ENCODE assay signal across 13 cellular contexts in genomic region chr9:105132576-105132975, GRCh38.
DNase-seq lines count a peak whose midpoint lies in the region; ATAC-seq and TF ChIP-seq lines count a peak whose summit lies in the region.
"Had no signal": no experiment of that assay in that cellular context is flagged by ENCODE, and none has a peak within 500 bp of the region (broad histone marks: within the 10 kb centered on the region; RNA-seq: fewer than 3 reads in every experiment).

No MANE protein-coding gene starts in this region.

- H3K36me3 Mint-ChIP-seq in MCF 10A (ENCODE audit: insufficient read depth, unreplicated experiment) = no peaks in the 10 kb centered on the region
- no peaks in the 10 kb centered on the region for H3K36me3 Mint-ChIP-seq in activated CD4-positive, alpha-beta T cell treated with anti-CD3 and anti-CD28 coated beads, Interleukin-2, amount 10 ng/mL, durations not matched to agents 24 days and 14 days (ENCODE audit: low read depth)

- H3K4me1 ChIP-seq in mammary epithelial cell (ENCODE audit: insufficient read depth, low read length) = no peaks in the 10 kb centered on the region

- H3K27me3 Mint-ChIP-seq in MCF 10A (ENCODE audit: insufficient read depth, unreplicated experiment) = no peaks in the 10 kb centered on the region
- H3K27me3 Mint-ChIP-seq in activated CD4-positive, alpha-beta T cell treated with anti-CD3 and anti-CD28 coated beads, Interleukin-2, amount 10 ng/mL, durations not matched to agents 24 days and 14 days = peaks cover 28% of the 10 kb centered on the region

- H4K20me1 ChIP-seq in mammary epithelial cell (ENCODE audit: insufficient read depth, low read length) = no peaks in the 10 kb centered on the region

- no peaks in the 10 kb centered on the region for H3K79me2 ChIP-seq in mammary epithelial cell (ENCODE audit: insufficient read depth, low read length)

- CTCF ChIA-PET in MCF 10A (lab: Yijun Ruan, JAX) (interaction anchor here (0.7 to 0.8 kb wide), 2 partner anchors 28 to 284 kb away, joined by 4 read pairs; no protein-coding TSS in a partner anchor), mammary epithelial cell (lab: Charles Lee; ENCODE audit: low non-redundant PET) (no interaction called here)

- dilution Hi-C loops in mammary epithelial cell (cut with HindIII; ENCODE audit: low sequenced_read_pairs) = no loop called here

- no peaks in the 10 kb centered on the region for H3K9me3 ChIP-seq in mammary epithelial cell (replicated peaks; ENCODE audit: insufficient read depth, low read length)

- no peak overlapping the region for H3K27ac Mint-ChIP-seq in MCF 10A (ENCODE audit: low read depth, unreplicated experiment)
- no peak overlapping the region for H3K27ac Mint-ChIP-seq in activated CD4-positive, alpha-beta T cell treated with anti-CD3 and anti-CD28 coated beads, Interleukin-2, amount 10 ng/mL, durations not matched to agents 24 days and 14 days

- TF ChIP-seq CTCF in MCF 10A (IDR thresholded peaks at IDR 0.05; ENCODE audit: unreplicated experiment) (no peak), mammary epithelial cell (conservative IDR thresholded peaks at IDR 0.05 in 1 of 2, IDR thresholded peaks at IDR 0.05 in 1 of 2; ENCODE audit: extremely low read depth in 1 of 2, insufficient read depth in 1 of 2, low read depth in 1 of 2, low read length in 2 of 2) (no peak), foreskin fibroblast (IDR thresholded peaks at IDR 0.05; ENCODE audit: low read depth, low read length) (no peak), omental fat pad (IDR thresholded peaks at IDR 0.05) (no peak)

- H3K9ac ChIP-seq in mammary epithelial cell (ENCODE audit: insufficient read depth, low read length) = no peak overlapping the region

- BruUV-seq in MCF 10A (replicated peaks; lab: Mats Ljungman, UMichigan) (no TSS peak), mammary epithelial cell (replicated peaks; lab: Mats Ljungman, UMichigan) (no TSS peak)

- H3K36me3 ChIP-seq in mammary epithelial cell (ENCODE audit: insufficient read depth, low read length) = no peaks in the 10 kb centered on the region

- DNase-seq in MCF 10A (ENCODE audit: unreplicated experiment) = peak; percentile 27
- no peak for DNase-seq in mammary epithelial cell
- DNase-seq in foreskin fibroblast = peak; percentile 87
- DNase-seq in activated gamma-delta T cell (lab: John Stamatoyannopoulos, UW) = no peak
- no peak for DNase-seq in omental fat pad (ENCODE audit: low spot score)
- no peak for DNase-seq in activated CD4-positive, alpha-beta T cell treated with anti-CD3 and anti-CD28 coated beads, Interleukin-2, amount 10 ng/mL, durations not matched to agents 24 days and 14 days
- no peak for DNase-seq in NCI-H1694 treated with DMSO at 0.1 percent for 48 hours (lab: John Stamatoyannopoulos, UW)
- DNase-seq: activated effector memory CD4-positive, alpha-beta T cell treated with anti-CD3 and anti-CD28 coated beads, Interleukin-2, amount 50 U/mL, for 16 hours; NCI-H1417 treated with DMSO at 0.1 percent for 48 hours; T-helper 9 cell had no signal

- H3K4me3 Mint-ChIP-seq in MCF 10A (ENCODE audit: unreplicated experiment) = no peak overlapping the region
- no peak overlapping the region for H3K4me3 Mint-ChIP-seq in activated CD4-positive, alpha-beta T cell treated with anti-CD3 and anti-CD28 coated beads, Interleukin-2, amount 10 ng/mL, durations not matched to agents 24 days and 14 days

- POLR2A ChIA-PET in MCF 10A (lab: Yijun Ruan, JAX) = no interaction called here

- no peak overlapping the region for H3K27ac ChIP-seq in mammary epithelial cell (ENCODE audit: insufficient read depth, low read depth, low read length)
- H3K27ac ChIP-seq: 22Rv1, skin epidermis had no signal

- in situ Hi-C loops in mammary epithelial cell (cut with MboI; ENCODE audit: low sequenced_read_pairs in 2 of 2) = no loop called here

- H3K4me1 Mint-ChIP-seq in MCF 10A (ENCODE audit: insufficient read depth, unreplicated experiment) = peaks cover 4% of the 10 kb centered on the region
- H3K4me1 Mint-ChIP-seq in activated CD4-positive, alpha-beta T cell treated with anti-CD3 and anti-CD28 coated beads, Interleukin-2, amount 10 ng/mL, durations not matched to agents 24 days and 14 days = peaks cover 19% of the 10 kb centered on the region

- H3K9me3 Mint-ChIP-seq in MCF 10A (ENCODE audit: unreplicated experiment) = no peaks in the 10 kb centered on the region
- H3K9me3 Mint-ChIP-seq in activated CD4-positive, alpha-beta T cell treated with anti-CD3 and anti-CD28 coated beads, Interleukin-2, amount 10 ng/mL, durations not matched to agents 24 days and 14 days = no peaks in the 10 kb centered on the region

- H2AFZ ChIP-seq in mammary epithelial cell (ENCODE audit: low read depth, low read length) = no peak overlapping the region

- 84% methylated on average over 4 of the region's 4 CpGs for WGBS in mammary epithelial cell (ENCODE audit: low coverage, missing lambda C conversion rate)

- intact Hi-C loops in MCF 10A (cut with micrococcal nuclease) (no loop called here), mammary epithelial cell (cut with micrococcal nuclease) (no loop called here)
- intact Hi-C loops in activated CD4-positive, alpha-beta T cell treated with anti-CD3 and anti-CD28 coated beads, Interleukin-2, amount 10 ng/mL, durations not matched to agents 24 days and 14 days (cut with micrococcal nuclease) = no loop called here

- no peak overlapping the region for H3K4me2 ChIP-seq in mammary epithelial cell (ENCODE audit: insufficient read depth, low read depth, low read length)

- peak; percentile 84 for ATAC-seq in SK-N-SH treated with all-trans-retinoic acid at 6 μM for 48 hours
- no peak for ATAC-seq in omental fat pad (ENCODE audit: low FRiP score)

- no peaks in the 10 kb centered on the region for H3K27me3 ChIP-seq in mammary epithelial cell (ENCODE audit: insufficient read depth, low read length)

- H3K4me3 ChIP-seq in mammary epithelial cell (replicated peaks in 1 of 3; ENCODE audit: insufficient read depth in 1 of 3, low read depth in 2 of 3, low read length in 3 of 3) = no peak overlapping the region
- H3K4me3 ChIP-seq in foreskin fibroblast (ENCODE audit: low read depth in 1 of 2, low read length in 2 of 2) = no peak overlapping the region
- H3K4me3 ChIP-seq: skin epidermis had no signal

TF ChIP-seq in SK-N-SH treated with all-trans-retinoic acid at 6 μM for 48 hours, 23 proteins besides CTCF, POLR2A, EP300 and RAD21:
- TF ChIP-seq ISL1 (CRISPR knock-in tag; IDR thresholded peaks at IDR 0.05) (peak; percentile 12; the same call in 1 of the 2 replicates), RARB (CRISPR knock-in tag; IDR thresholded peaks at IDR 0.05) (no peak)

Comparison
In these comparisons a context has a peak if more than half of its experiments do, and no peak if none do; other contexts are left out.
1. DNase-seq: peak in MCF 10A (single experiment) and foreskin fibroblast (2 of 2); none in mammary epithelial cell (single experiment), activated gamma-delta T cell (single experiment), omental fat pad (single experiment), activated CD4-positive, alpha-beta T cell treated with anti-CD3 and anti-CD28 coated beads, Interleukin-2, amount 10 ng/mL, durations not matched to agents 24 days and 14 days (single experiment) and NCI-H1694 treated with DMSO at 0.1 percent for 48 hours (single experiment).